Comparison of ENCODE assay signal across 23 cellular contexts in genomic region chr19:4613258-4613751, GRCh38. TPM values are rescaled to one million over a fixed set of nuclear protein-coding genes. Genes with fewer than 3 reads are reported as not detected.
DNase-seq lines count a peak whose midpoint lies in the region; ATAC-seq, FAIRE-seq and TF ChIP-seq lines count a peak whose summit lies in the region.
"Had no signal": no experiment of that assay in that cellular context is flagged by ENCODE, and none has a peak within 500 bp of the region (broad histone marks: within the 10 kb centered on the region; RNA-seq: fewer than 3 reads in every experiment).

No MANE protein-coding gene starts in this region.

- no peak overlapping the region for H3K18ac ChIP-seq in H1 (ENCODE audit: extremely low read depth, low read length)

- H3K9me3 ChIP-seq in HepG2 (ENCODE audit: low read length): no peaks in the 10 kb centered on the region
- H3K9me3 ChIP-seq in right lobe of liver: no peaks in the 10 kb centered on the region
- no peaks in the 10 kb centered on the region for H3K9me3 ChIP-seq in H1 (ENCODE audit: insufficient read depth in 2 of 2, low read depth in 1 of 2, low read length in 1 of 2)
- H3K9me3 ChIP-seq in stomach: no peaks in the 10 kb centered on the region
- H3K9me3 ChIP-seq: BE2C; BLaER1 treated with 17β-estradiol and CSF1 and Interleukin-3, amounts not matched to agents 10 nM and 100 nM had no signal

- H3K4me3 ChIP-seq in HepG2 (replicated peaks in 1 of 3; ENCODE audit: insufficient read depth in 1 of 3, low read depth in 2 of 3, low read length in 3 of 3) (no peak overlapping the region), right lobe of liver (no peak overlapping the region), H1 (ENCODE audit: extremely low read depth in 1 of 4, insufficient read depth in 2 of 4, low read depth in 3 of 4, low read length in 4 of 4) (no peak overlapping the region), stomach (no peak overlapping the region)
- H3K4me3 ChIP-seq: BLaER1 treated with 17β-estradiol and CSF1 and Interleukin-3, amounts not matched to agents 10 nM and 100 nM had no signal

- no peak for FAIRE-seq in HepG2 (lab: Jason Lieb, UNC)
- no peak for FAIRE-seq in H1 (lab: Jason Lieb, UNC)
- FAIRE-seq: A204.1, D721Med, GM12891 had no signal

- H3K4me1 ChIP-seq in HepG2 (ENCODE audit: insufficient read depth, low read length): peaks cover 41% of the 10 kb centered on the region
- no peaks in the 10 kb centered on the region for H3K4me1 ChIP-seq in right lobe of liver
- peaks cover 0 to 5% (median 2%) of the 10 kb centered on the region in 4 experiments; a peak in 4 of 7 replicates for H3K4me1 ChIP-seq in H1 (replicated peaks in 1 of 4; ENCODE audit: control insufficient read depth in 3 of 4, insufficient read depth in 4 of 4, low read length in 3 of 4)
- peaks cover 0 to 16% (median 5%) of the 10 kb centered on the region in 4 donors for H3K4me1 ChIP-seq in stomach
- H3K4me1 ChIP-seq: BE2C had no signal

- peaks cover 0 to 22% of the 10 kb centered on the region in 2 experiments; a peak in 3 of 5 replicates for H3K27me3 ChIP-seq in HepG2 (ENCODE audit: control insufficient read depth in 1 of 2, insufficient read depth in 2 of 2, low read length in 2 of 2)
- no peaks in the 10 kb centered on the region for H3K27me3 ChIP-seq in right lobe of liver
- H3K27me3 ChIP-seq in H1 (replicated peaks in 1 of 4; ENCODE audit: control insufficient read depth in 3 of 4, extremely low read depth in 1 of 4, insufficient read depth in 3 of 4, low read length in 3 of 4): peaks cover 0 to 2% (median under 1%) of the 10 kb centered on the region in 4 experiments; a peak in 3 of 7 replicates
- peaks cover 0 to 26% (median 11%) of the 10 kb centered on the region in 3 donors for H3K27me3 ChIP-seq in stomach
- H3K27me3 ChIP-seq: BE2C; BLaER1 treated with 17β-estradiol and CSF1 and Interleukin-3, amounts not matched to agents 10 nM and 100 nM had no signal

- no peak overlapping the region for H2AFZ ChIP-seq in HepG2 (ENCODE audit: low read length)
- no peak overlapping the region for H2AFZ ChIP-seq in H1 (ENCODE audit: low read length)

- in situ Hi-C loops in HepG2 (cut with HindIII; ENCODE audit: extremely low pct_ligation_motif_present, low pct_unique_long_range_greater_than_20kb): no loop called here

- H3K27me3 Mint-ChIP-seq in activated CD8-positive, alpha-beta T cell treated with anti-CD3 and anti-CD28 coated beads, Interleukin-2, amount 10 ng/mL, durations not matched to agents 7 days and 5 days (ENCODE audit: low read depth): peaks cover 15% of the 10 kb centered on the region

- H2BK15ac ChIP-seq in H1 (ENCODE audit: low read length): no peak overlapping the region

- no peak for DNase-seq in HepG2 (ENCODE audit: low spot score)
- no peak for DNase-seq in right lobe of liver
- DNase-seq in H1 (ENCODE audit: low read depth in 1 of 2, low spot score in 2 of 2): no peak
- no peak for DNase-seq in stomach
- DNase-seq in activated CD8-positive, alpha-beta T cell treated with anti-CD3 and anti-CD28 coated beads, Interleukin-2, amount 10 ng/mL, durations not matched to agents 7 days and 5 days: no peak
- DNase-seq: ACHN; AML-193; BE2C; CD4-positive, alpha-beta T cell; CD8-positive, alpha-beta memory T cell; DMS 273 treated with DMSO at 0.1 percent for 48 hours; DMS79; EL; GF-D8; GOT3; H7; HCEC 1CT had no signal

- H3K4me2 ChIP-seq in HepG2 (ENCODE audit: low read depth, low read length) (no peak overlapping the region), H1 (ENCODE audit: insufficient read depth in 1 of 2, low read depth in 2 of 2, low read length in 2 of 2) (no peak overlapping the region)

- no peak overlapping the region for H4K91ac ChIP-seq in H1 (replicated peaks; ENCODE audit: insufficient read length, low read length)

- no peaks in the 10 kb centered on the region for H3K36me3 Mint-ChIP-seq in activated CD8-positive, alpha-beta T cell treated with anti-CD3 and anti-CD28 coated beads, Interleukin-2, amount 10 ng/mL, durations not matched to agents 7 days and 5 days (ENCODE audit: low read depth)
- H3K36me3 Mint-ChIP-seq: CD14-positive monocyte; CD8-positive, alpha-beta memory T cell had no signal

- H3K14ac ChIP-seq in H1 (ENCODE audit: insufficient read length): no peak overlapping the region

- no peak overlapping the region for H2BK20ac ChIP-seq in H1 (ENCODE audit: low read length)

- TF ChIP-seq RAD21 in HepG2 (CRISPR knock-in tag; IDR thresholded peaks at IDR 0.05): no peak
- TF ChIP-seq RAD21 in H1 (IDR thresholded peaks at IDR 0.05 in 1 of 2, conservative IDR thresholded peaks at IDR 0.05 in 1 of 2; ENCODE audit: low read depth in 2 of 2, low read length in 2 of 2): no peak

- TF ChIP-seq CTCF in HepG2 (CRISPR knock-in tag; IDR thresholded peaks at IDR 0.05) (no peak), right lobe of liver (IDR thresholded peaks at IDR 0.05) (no peak), H1 (IDR thresholded peaks at IDR 0.05; ENCODE audit: control extremely low read depth in 1 of 3, insufficient read depth in 1 of 3, low read depth in 1 of 3, low read length in 3 of 3) (no peak), stomach (IDR thresholded peaks at IDR 0.05) (no peak)

- no peaks in the 10 kb centered on the region for H3K9me3 Mint-ChIP-seq in activated CD8-positive, alpha-beta T cell treated with anti-CD3 and anti-CD28 coated beads, Interleukin-2, amount 10 ng/mL, durations not matched to agents 7 days and 5 days (ENCODE audit: insufficient read depth)
- H3K9me3 Mint-ChIP-seq: CD4-positive, alpha-beta T cell; CD8-positive, alpha-beta memory T cell had no signal

- TF ChIP-seq POLR2A in HepG2 (IDR thresholded peaks at IDR 0.05; ENCODE audit: insufficient read depth in 1 of 2, low read depth in 2 of 2, low read length in 2 of 2) (no peak), right lobe of liver (IDR thresholded peaks at IDR 0.05) (no peak), H1 (IDR thresholded peaks at IDR 0.05; ENCODE audit: control extremely low read depth in 1 of 2, low read depth in 2 of 2, low read length in 2 of 2) (no peak), stomach (IDR thresholded peaks at IDR 0.05) (no peak)

- WGBS in HepG2 (ENCODE audit: low lambda C conversion rate): 55% methylated on average over 7 of the region's 7 CpGs
- WGBS in right lobe of liver (ENCODE audit: insufficient coverage, low coverage, low lambda C conversion rate, missing lambda C conversion rate): 94% methylated on average over 7 of the region's 7 CpGs
- 90% methylated on average over 7 of the region's 7 CpGs; no CpG with 5 or more reads in 1 of the 2 experiments for WGBS in H1 (ENCODE audit: extremely low coverage in 1 of 2, insufficient coverage in 1 of 2, insufficient read length in 1 of 2, insufficient replicate concordance in 2 of 2, low coverage in 1 of 2, low lambda C conversion rate in 2 of 2, missing lambda C conversion rate in 1 of 2), 2 experiments
- WGBS in stomach, 5 donors: 91 to 94% (median 93%) methylated on average over 7 of the region's 7 CpGs

- H3K23ac ChIP-seq in H1 (ENCODE audit: insufficient read length): no peak overlapping the region

- no peak overlapping the region for H3K56ac ChIP-seq in H1 (replicated peaks; ENCODE audit: insufficient read length, low read depth, low read length)

- H4K8ac ChIP-seq in H1 (ENCODE audit: extremely low read depth, insufficient read depth, low read length): no peak overlapping the region

- no peak overlapping the region for H3K4me3 Mint-ChIP-seq in activated CD8-positive, alpha-beta T cell treated with anti-CD3 and anti-CD28 coated beads, Interleukin-2, amount 10 ng/mL, durations not matched to agents 7 days and 5 days
- H3K4me3 Mint-ChIP-seq: CD14-positive monocyte; CD4-positive, alpha-beta T cell; CD8-positive, alpha-beta memory T cell had no signal

- no peak for ATAC-seq in HepG2
- ATAC-seq in right lobe of liver: no peak
- ATAC-seq in activated CD8-positive, alpha-beta T cell treated with anti-CD3 and anti-CD28 coated beads, Interleukin-2, amount 10 ng/mL, durations not matched to agents 7 days and 5 days: no peak

- no peak overlapping the region for H3K4ac ChIP-seq in H1 (replicated peaks; ENCODE audit: insufficient read length, low read depth, low read length)

- H3K79me1 ChIP-seq in H1 (ENCODE audit: low read depth, low read length): no peaks in the 10 kb centered on the region

- H3K9ac ChIP-seq in HepG2 (ENCODE audit: insufficient read depth, low read depth, low read length): no peak overlapping the region
- H3K9ac ChIP-seq in H1 (replicated peaks in 1 of 4; ENCODE audit: extremely low read depth in 1 of 4, low read depth in 3 of 4, low read length in 3 of 4): no peak overlapping the region
- H3K9ac ChIP-seq: BLaER1 treated with 17β-estradiol and CSF1 and Interleukin-3, amounts not matched to agents 10 nM and 100 nM had no signal

- H2AK5ac ChIP-seq in H1 (ENCODE audit: low read depth, low read length): no peak overlapping the region

- no peak overlapping the region for H3K27ac Mint-ChIP-seq in activated CD8-positive, alpha-beta T cell treated with anti-CD3 and anti-CD28 coated beads, Interleukin-2, amount 10 ng/mL, durations not matched to agents 7 days and 5 days
- H3K27ac Mint-ChIP-seq: CD4-positive, alpha-beta T cell; CD8-positive, alpha-beta memory T cell had no signal

- no peaks in the 10 kb centered on the region for H3K36me3 ChIP-seq in HepG2 (replicated peaks in 1 of 2; ENCODE audit: control insufficient read depth in 1 of 2, insufficient read depth in 2 of 2, low read length in 2 of 2)
- no peaks in the 10 kb centered on the region for H3K36me3 ChIP-seq in right lobe of liver
- H3K36me3 ChIP-seq in H1 (ENCODE audit: control insufficient read depth in 2 of 4, insufficient read depth in 4 of 4, low read length in 3 of 4): no peaks in the 10 kb centered on the region
- H3K36me3 ChIP-seq in stomach: no peaks in the 10 kb centered on the region
- H3K36me3 ChIP-seq: BE2C; BLaER1 treated with 17β-estradiol and CSF1 and Interleukin-3, amounts not matched to agents 10 nM and 100 nM had no signal

- H2BK120ac ChIP-seq in H1 (replicated peaks; ENCODE audit: low read depth, low read length): no peak overlapping the region

- no peak overlapping the region for H4K5ac ChIP-seq in H1 (ENCODE audit: insufficient read length, low read depth, low read length)

- CTCF ChIA-PET in HepG2 (lab: Yijun Ruan, JAX; ENCODE audit: low intra/inter-chr PET ratio, low total read pairs): no interaction called here
- CTCF ChIA-PET in H1 (lab: Charles Lee; ENCODE audit: partially characterized antibody): no interaction called here
- CTCF ChIA-PET in activated CD8-positive, alpha-beta T cell treated with anti-CD3 and anti-CD28 coated beads, Interleukin-2, amount 10 ng/mL, durations not matched to agents 7 days and 5 days (lab: Charles Lee): no interaction called here

- H4K20me1 ChIP-seq in HepG2 (ENCODE audit: insufficient read depth, low read length) (no peaks in the 10 kb centered on the region), H1 (replicated peaks in 1 of 2; ENCODE audit: control insufficient read depth in 1 of 2, insufficient read depth in 2 of 2, low read length in 2 of 2) (no peaks in the 10 kb centered on the region)
- H4K20me1 ChIP-seq: BLaER1 treated with 17β-estradiol and CSF1 and Interleukin-3, amounts not matched to agents 10 nM and 100 nM had no signal

- no peak overlapping the region for H2BK12ac ChIP-seq in H1 (ENCODE audit: low read depth, low read length)

- H3K27ac ChIP-seq in HepG2 (ENCODE audit: extremely low read length, insufficient read depth, low read length): no peak overlapping the region
- H3K27ac ChIP-seq in right lobe of liver: no peak overlapping the region
- no peak overlapping the region for H3K27ac ChIP-seq in H1 (ENCODE audit: low read depth, low read length)
- H3K27ac ChIP-seq in stomach: no peak overlapping the region
- H3K27ac ChIP-seq: 22Rv1 had no signal

- no peak overlapping the region for H2BK5ac ChIP-seq in H1 (ENCODE audit: low read depth, low read length)

- TF ChIP-seq EP300 in HepG2 (IDR thresholded peaks at IDR 0.05; ENCODE audit: low read depth in 2 of 2, low read length in 2 of 2) (no peak), HepG2 (CRISPR knock-in tag; IDR thresholded peaks at IDR 0.05; ENCODE audit: borderline replicate concordance) (no peak), H1 (IDR thresholded peaks at IDR 0.05; ENCODE audit: borderline replicate concordance in 1 of 2, low read depth in 2 of 2, low read length in 2 of 2) (no peak), stomach (IDR thresholded peaks at IDR 0.05) (no peak)

- H3K23me2 ChIP-seq in H1 (ENCODE audit: low read depth, low read length): no peaks in the 10 kb centered on the region; the same call in 1 of the 2 replicates

- BruUV-seq in HepG2 (replicated peaks; lab: Mats Ljungman, UMichigan): no TSS peak

- no peaks in the 10 kb centered on the region for H3K4me1 Mint-ChIP-seq in activated CD8-positive, alpha-beta T cell treated with anti-CD3 and anti-CD28 coated beads, Interleukin-2, amount 10 ng/mL, durations not matched to agents 7 days and 5 days (ENCODE audit: low read depth)
- H3K4me1 Mint-ChIP-seq: CD8-positive, alpha-beta memory T cell had no signal

- POLR2A ChIA-PET in HepG2 (lab: Yijun Ruan, JAX): no interaction called here
- POLR2A ChIA-PET in H1 (lab: Charles Lee; ENCODE audit: partially characterized antibody): no interaction called here
- POLR2A ChIA-PET in activated CD8-positive, alpha-beta T cell treated with anti-CD3 and anti-CD28 coated beads, Interleukin-2, amount 10 ng/mL, durations not matched to agents 7 days and 5 days (lab: Charles Lee): no interaction called here

- H3K79me2 ChIP-seq in HepG2 (ENCODE audit: insufficient read depth, low read length) (no peaks in the 10 kb centered on the region), H1 (ENCODE audit: control insufficient read depth in 1 of 2, insufficient read depth in 2 of 2, low read length in 2 of 2) (no peaks in the 10 kb centered on the region)

- intact Hi-C loops in HepG2 (cut with micrococcal nuclease; ENCODE audit: unreplicated experiment) (no loop called here), right lobe of liver (cut with DNase I) (no loop called here), stomach (cut with DNase I; ENCODE audit: low total_unique reads) (no loop called here)

RNA-seq across cellular contexts. Expression of gene TNFAIP8L1, which starts 26.0 kb away (rescaled TPM):
- total RNA-seq in HepG2 (2016; rRNA removed; fragmentation: Illumina TruSeq; extraction: Trizol) (18.9 and 21.4 TPM in 2 replicates), right lobe of liver (10 to 100 TPM; 16.6 to 26.4 (median 22.8) TPM), stomach (10 to 100 TPM in 2 of 5 donors, 1 to 10 TPM in 3; 7.0 to 43.4 (median 9.5) TPM)
- total RNA-seq in HepG2 (2016; cell fraction: cytosol; rRNA removed; fragmentation: Illumina TruSeq; extraction: Trizol; ENCODE audit: low read depth): 5.7 and 6.2 TPM in 2 replicates
- total RNA-seq in HepG2 (2016; cell fraction: insoluble cytoplasmic fraction; rRNA removed; fragmentation: Illumina TruSeq; extraction: Trizol): 15.8 and 20.8 TPM in 2 replicates
- 17.1 and 17.6 TPM in 2 replicates for total RNA-seq in HepG2 (2016; cell fraction: membrane; rRNA removed; fragmentation: Illumina TruSeq; extraction: Trizol)
- 9.7 and 12.6 TPM in 2 replicates for total RNA-seq in HepG2 (2016; cell fraction: nucleus; rRNA removed; fragmentation: Illumina TruSeq; extraction: Trizol)
- polyA plus RNA-seq in HepG2 (2011; rRNA removed) (13.4 and 14.2 TPM in 2 replicates), H1 (2011; rRNA removed) (3.2 and 5.5 TPM in 2 replicates), stomach (1 to 10 TPM; 5.3 to 5.5 (median 5.4) TPM)
- 16.1 and 16.8 TPM in 2 replicates for polyA plus RNA-seq in HepG2 (2011; cell fraction: cytosol; rRNA removed)
- 7.6 and 8.4 TPM in 2 replicates for polyA plus RNA-seq in HepG2 (2011; cell fraction: nucleus; rRNA removed)
- polyA plus RNA-seq in HepG2 (2012): 11.6 and 15.1 TPM in 2 replicates
- polyA plus RNA-seq in HepG2 (2016; cell fraction: cytosol; fragmentation: Illumina TruSeq; extraction: Trizol; ENCODE audit: low read depth): 5.3 and 5.7 TPM in 2 replicates
- 20.0 and 23.7 TPM in 2 replicates for polyA plus RNA-seq in HepG2 (2016; cell fraction: insoluble cytoplasmic fraction; fragmentation: Illumina TruSeq; extraction: Trizol; ENCODE audit: low read depth)
- polyA plus RNA-seq in HepG2 (2016; cell fraction: membrane; fragmentation: Illumina TruSeq; extraction: Trizol; ENCODE audit: low read depth): 13.6 and 14.4 TPM in 2 replicates
- polyA plus RNA-seq in HepG2 (2016; cell fraction: nucleus; fragmentation: Illumina TruSeq; extraction: Trizol; ENCODE audit: insufficient read depth, low read depth): 15.4 and 17.2 TPM in 2 replicates
- polyA minus RNA-seq in HepG2 (2011; rRNA and poly(A)+ RNA removed; ENCODE audit: low replicate concordance): 2.7 and 20.5 TPM in 2 replicates
- polyA minus RNA-seq in HepG2 (2011; cell fraction: cytosol; rRNA and poly(A)+ RNA removed): 10.1 and 10.4 TPM in 2 replicates
- polyA minus RNA-seq in HepG2 (2011; cell fraction: nucleus; rRNA and poly(A)+ RNA removed): 8.8 and 9.0 TPM in 2 replicates
- total RNA-seq in H1 (2021; fragmentation: NEBNext Ultra II Directional; extraction: Animal tissue kit (Norgen Biotek cat#: 25700)): 5.9 and 6.1 TPM in 2 replicates
- polyA plus RNA-seq in H1 (2011; cell fraction: cytosol; rRNA removed): 4.2 TPM
- polyA plus RNA-seq in H1 (2011; cell fraction: nucleus; rRNA removed): 4.8 TPM
- 4.8 to 5.2 TPM (median 5.0 TPM) in 4 replicates for polyA plus RNA-seq in H1 (2012, experiment 1 of 2)
- polyA plus RNA-seq in H1 (2012, experiment 2 of 2): 5.8 TPM
- 5.3 TPM for polyA plus RNA-seq in H1 (2013, experiment 1 of 2)
- 5.9 TPM for polyA plus RNA-seq in H1 (2013, experiment 2 of 2)
- polyA minus RNA-seq in H1 (2011; rRNA and poly(A)+ RNA removed): 2.1 and 3.2 TPM in 2 replicates
- polyA minus RNA-seq in H1 (2011; cell fraction: cytosol; rRNA and poly(A)+ RNA removed): 2.3 TPM
- 3.2 TPM for polyA minus RNA-seq in H1 (2011; cell fraction: nucleus; rRNA and poly(A)+ RNA removed)
- 10 to 100 TPM; 19.4 to 20.2 TPM for total RNA-seq in activated CD8-positive, alpha-beta T cell treated with anti-CD3 and anti-CD28 coated beads, Interleukin-2, amount 10 ng/mL, durations not matched to agents 7 days and 5 days

RNA-seq across cellular contexts. Expression of gene SEMA6B, which starts 53.8 kb away (rescaled TPM):
- total RNA-seq in HepG2 (2016; rRNA removed; fragmentation: Illumina TruSeq; extraction: Trizol): 37.0 and 67.1 TPM in 2 replicates
- 14.3 and 14.5 TPM in 2 replicates for total RNA-seq in HepG2 (2016; cell fraction: cytosol; rRNA removed; fragmentation: Illumina TruSeq; extraction: Trizol; ENCODE audit: low read depth)
- 29.9 and 68.6 TPM in 2 replicates for total RNA-seq in HepG2 (2016; cell fraction: insoluble cytoplasmic fraction; rRNA removed; fragmentation: Illumina TruSeq; extraction: Trizol)
- 59.5 and 62.2 TPM in 2 replicates for total RNA-seq in HepG2 (2016; cell fraction: membrane; rRNA removed; fragmentation: Illumina TruSeq; extraction: Trizol)
- 51.6 and 59.6 TPM in 2 replicates for total RNA-seq in HepG2 (2016; cell fraction: nucleus; rRNA removed; fragmentation: Illumina TruSeq; extraction: Trizol)
- 45.5 and 56.2 TPM in 2 replicates for polyA plus RNA-seq in HepG2 (2011; rRNA removed)
- polyA plus RNA-seq in HepG2 (2011; cell fraction: cytosol; rRNA removed): 55.1 and 78.1 TPM in 2 replicates
- polyA plus RNA-seq in HepG2 (2011; cell fraction: nucleus; rRNA removed): 60.7 and 73.5 TPM in 2 replicates
- polyA plus RNA-seq in HepG2 (2012): 31.8 and 42.2 TPM in 2 replicates
- 17.9 and 18.2 TPM in 2 replicates for polyA plus RNA-seq in HepG2 (2016; cell fraction: cytosol; fragmentation: Illumina TruSeq; extraction: Trizol; ENCODE audit: low read depth)
- polyA plus RNA-seq in HepG2 (2016; cell fraction: insoluble cytoplasmic fraction; fragmentation: Illumina TruSeq; extraction: Trizol; ENCODE audit: low read depth): 55.9 and 71.2 TPM in 2 replicates
- polyA plus RNA-seq in HepG2 (2016; cell fraction: membrane; fragmentation: Illumina TruSeq; extraction: Trizol; ENCODE audit: low read depth): 62.0 and 68.4 TPM in 2 replicates
- polyA plus RNA-seq in HepG2 (2016; cell fraction: nucleus; fragmentation: Illumina TruSeq; extraction: Trizol; ENCODE audit: insufficient read depth, low read depth): 120 and 123 TPM in 2 replicates
- polyA minus RNA-seq in HepG2 (2011; rRNA and poly(A)+ RNA removed; ENCODE audit: low replicate concordance): 0.23 and 250 TPM in 2 replicates
- polyA minus RNA-seq in HepG2 (2011; cell fraction: cytosol; rRNA and poly(A)+ RNA removed): 72.0 and 86.5 TPM in 2 replicates
- polyA minus RNA-seq in HepG2 (2011; cell fraction: nucleus; rRNA and poly(A)+ RNA removed): 23.2 and 24.5 TPM in 2 replicates
- total RNA-seq in right lobe of liver: 1 to 10 TPM; 1.0 to 6.5 (median 2.3) TPM
- 54.4 and 56.7 TPM in 2 replicates for total RNA-seq in H1 (2021; fragmentation: NEBNext Ultra II Directional; extraction: Animal tissue kit (Norgen Biotek cat#: 25700))
- polyA plus RNA-seq in H1 (2011; rRNA removed): 31.3 and 54.9 TPM in 2 replicates
- polyA plus RNA-seq in H1 (2011; cell fraction: cytosol; rRNA removed): 41.1 TPM
- polyA plus RNA-seq in H1 (2011; cell fraction: nucleus; rRNA removed): 64.3 TPM
- 24.6 to 51.9 TPM (median 43.4 TPM) in 4 replicates for polyA plus RNA-seq in H1 (2012, experiment 1 of 2)
- 38.5 TPM for polyA plus RNA-seq in H1 (2012, experiment 2 of 2)
- 38.5 TPM for polyA plus RNA-seq in H1 (2013, experiment 1 of 2)
- polyA plus RNA-seq in H1 (2013, experiment 2 of 2): 37.7 TPM
- 36.8 and 59.4 TPM in 2 replicates for polyA minus RNA-seq in H1 (2011; rRNA and poly(A)+ RNA removed)
- polyA minus RNA-seq in H1 (2011; cell fraction: cytosol; rRNA and poly(A)+ RNA removed): 49.0 TPM
- 26.7 TPM for polyA minus RNA-seq in H1 (2011; cell fraction: nucleus; rRNA and poly(A)+ RNA removed)
- total RNA-seq in stomach: 1 to 10 TPM in 4 of 5 donors, not detected in 1; 1.2 to 6.7 (median 2.1) TPM
- polyA plus RNA-seq in stomach: 1 to 10 TPM; 1.7 to 2.1 (median 1.9) TPM
- not detected for total RNA-seq in activated CD8-positive, alpha-beta T cell treated with anti-CD3 and anti-CD28 coated beads, Interleukin-2, amount 10 ng/mL, durations not matched to agents 7 days and 5 days
- polyA plus RNA-seq: CD8-positive, alpha-beta memory T cell had no signal

RNA-seq across cellular contexts. Expression of gene MYDGF, which starts 56.8 kb away (rescaled TPM):
- 51.2 and 116 TPM in 2 replicates for total RNA-seq in HepG2 (2016; rRNA removed; fragmentation: Illumina TruSeq; extraction: Trizol)
- 22.6 and 23.9 TPM in 2 replicates for total RNA-seq in HepG2 (2016; cell fraction: cytosol; rRNA removed; fragmentation: Illumina TruSeq; extraction: Trizol; ENCODE audit: low read depth)
- 51.8 and 121 TPM in 2 replicates for total RNA-seq in HepG2 (2016; cell fraction: insoluble cytoplasmic fraction; rRNA removed; fragmentation: Illumina TruSeq; extraction: Trizol)
- total RNA-seq in HepG2 (2016; cell fraction: membrane; rRNA removed; fragmentation: Illumina TruSeq; extraction: Trizol): 39.4 and 44.5 TPM in 2 replicates
- 80.0 and 98.1 TPM in 2 replicates for total RNA-seq in HepG2 (2016; cell fraction: nucleus; rRNA removed; fragmentation: Illumina TruSeq; extraction: Trizol)
- polyA plus RNA-seq in HepG2 (2011; rRNA removed): 195 and 198 TPM in 2 replicates
- 230 and 342 TPM in 2 replicates for polyA plus RNA-seq in HepG2 (2011; cell fraction: cytosol; rRNA removed)
- polyA plus RNA-seq in HepG2 (2011; cell fraction: nucleus; rRNA removed): 115 and 125 TPM in 2 replicates
- polyA plus RNA-seq in HepG2 (2012): 153 and 214 TPM in 2 replicates
- polyA plus RNA-seq in HepG2 (2016; cell fraction: cytosol; fragmentation: Illumina TruSeq; extraction: Trizol; ENCODE audit: low read depth): 30.7 and 35.4 TPM in 2 replicates
- polyA plus RNA-seq in HepG2 (2016; cell fraction: insoluble cytoplasmic fraction; fragmentation: Illumina TruSeq; extraction: Trizol; ENCODE audit: low read depth): 58.1 and 61.6 TPM in 2 replicates
- 39.4 and 41.3 TPM in 2 replicates for polyA plus RNA-seq in HepG2 (2016; cell fraction: membrane; fragmentation: Illumina TruSeq; extraction: Trizol; ENCODE audit: low read depth)
- polyA plus RNA-seq in HepG2 (2016; cell fraction: nucleus; fragmentation: Illumina TruSeq; extraction: Trizol; ENCODE audit: insufficient read depth, low read depth): 174 and 190 TPM in 2 replicates
- 65.4 and 78.5 TPM in 2 replicates for polyA minus RNA-seq in HepG2 (2011; rRNA and poly(A)+ RNA removed; ENCODE audit: low replicate concordance)
- polyA minus RNA-seq in HepG2 (2011; cell fraction: cytosol; rRNA and poly(A)+ RNA removed): 53.5 and 66.5 TPM in 2 replicates
- polyA minus RNA-seq in HepG2 (2011; cell fraction: nucleus; rRNA and poly(A)+ RNA removed): 27.7 and 29.1 TPM in 2 replicates
- 10 to 100 TPM; 58.2 to 98.7 (median 72.2) TPM for total RNA-seq in right lobe of liver
- 51.1 and 53.1 TPM in 2 replicates for total RNA-seq in H1 (2021; fragmentation: NEBNext Ultra II Directional; extraction: Animal tissue kit (Norgen Biotek cat#: 25700))
- polyA plus RNA-seq in H1 (2011; rRNA removed): 40.6 and 81.0 TPM in 2 replicates
- polyA plus RNA-seq in H1 (2011; cell fraction: cytosol; rRNA removed): 75.6 TPM
- polyA plus RNA-seq in H1 (2011; cell fraction: nucleus; rRNA removed): 81.2 TPM
- polyA plus RNA-seq in H1 (2012, experiment 1 of 2): 72.8 to 95.3 TPM (median 83.7 TPM) in 4 replicates
- polyA plus RNA-seq in H1 (2012, experiment 2 of 2): 107 TPM
- 61.2 TPM for polyA plus RNA-seq in H1 (2013, experiment 1 of 2)
- polyA plus RNA-seq in H1 (2013, experiment 2 of 2): 68.4 TPM
- 9.9 and 21.7 TPM in 2 replicates for polyA minus RNA-seq in H1 (2011; rRNA and poly(A)+ RNA removed)
- polyA minus RNA-seq in H1 (2011; cell fraction: cytosol; rRNA and poly(A)+ RNA removed): 28.2 TPM
- 19.1 TPM for polyA minus RNA-seq in H1 (2011; cell fraction: nucleus; rRNA and poly(A)+ RNA removed)
- total RNA-seq in stomach: 10 to 100 TPM; 41.4 to 77.5 (median 71.3) TPM
- 10 to 100 TPM; 66.4 to 86.6 (median 75.3) TPM for polyA plus RNA-seq in stomach
- total RNA-seq in activated CD8-positive, alpha-beta T cell treated with anti-CD3 and anti-CD28 coated beads, Interleukin-2, amount 10 ng/mL, durations not matched to agents 7 days and 5 days: 10 to 100 TPM; 49.6 to 54.9 TPM

Comparison
In these comparisons a context has a peak if more than half of its experiments do, and no peak if none do; other contexts are left out.
1. Of the 41 proteins assayed by ChIP-seq in both HepG2 and H1: peak only in HepG2: none; only in H1: none; in both: MAFK; in neither: 40.